In the genomic region with DNA sequence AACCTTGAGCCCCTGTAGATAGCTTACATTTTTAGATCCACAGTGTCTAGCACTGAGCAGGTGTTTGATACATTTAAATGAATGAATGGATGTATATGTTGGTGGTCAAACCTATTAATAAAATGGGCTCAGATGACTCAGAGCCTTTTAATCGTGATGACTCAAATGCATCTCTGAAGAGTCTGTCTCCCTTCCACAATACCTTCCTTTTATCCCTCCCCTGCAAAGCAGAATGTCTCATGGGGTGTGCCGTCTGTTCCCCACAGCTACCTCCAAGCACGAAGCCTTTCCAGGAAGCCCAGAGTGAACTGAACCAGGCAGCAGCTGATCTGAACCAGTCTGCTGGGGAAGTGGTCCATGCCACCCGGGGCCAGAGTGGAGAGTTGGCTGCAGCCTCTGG, we compare ENCODE assay signal across 16 cellular contexts.
DNase-seq lines count a peak whose midpoint lies in the region; ATAC-seq and TF ChIP-seq lines count a peak whose summit lies in the region.
"Had no signal": no experiment of that assay in that cellular context is flagged by ENCODE, and none has a peak within 500 bp of the region (broad histone marks: within the 10 kb centered on the region; RNA-seq: fewer than 3 reads in every experiment).

No MANE protein-coding gene starts in this region.

- 23 to 31% methylated on average over 4 of the region's 4 CpGs for WGBS in GM23248 (ENCODE audit: low coverage in 1 of 2, low lambda C conversion rate in 2 of 2, missing lambda C conversion rate in 2 of 2), 2 experiments
- 67% methylated on average over 4 of the region's 4 CpGs for WGBS in smooth muscle cell (ENCODE audit: low lambda C conversion rate)

- H4K20me1 ChIP-seq in GM23248 (ENCODE audit: insufficient read depth): no peaks in the 10 kb centered on the region
- H4K20me1 ChIP-seq in fibroblast of lung (ENCODE audit: control insufficient read depth, extremely low read depth, insufficient read depth, low read length): no peaks in the 10 kb centered on the region
- no peaks in the 10 kb centered on the region for H4K20me1 ChIP-seq in smooth muscle cell (ENCODE audit: low read depth)

- no peaks in the 10 kb centered on the region for H3K27me3 ChIP-seq in GM23248 (replicated peaks; ENCODE audit: insufficient read depth)
- no peaks in the 10 kb centered on the region for H3K27me3 ChIP-seq in SJSA1 (replicated peaks)
- H3K27me3 ChIP-seq in fibroblast of lung (ENCODE audit: control insufficient read depth, insufficient read depth, low read length): no peaks in the 10 kb centered on the region
- H3K27me3 ChIP-seq in smooth muscle cell (ENCODE audit: low read depth): no peaks in the 10 kb centered on the region
- H3K27me3 ChIP-seq: sigmoid colon had no signal

- TF ChIP-seq CTCF in fibroblast of lung (conservative IDR thresholded peaks at IDR 0.05 in 1 of 2, IDR thresholded peaks at IDR 0.05 in 1 of 2; ENCODE audit: low read depth in 1 of 2, low read length in 2 of 2) (no peak), smooth muscle cell (IDR thresholded peaks at IDR 0.05; ENCODE audit: borderline replicate concordance, insufficient read depth, poor library complexity, severe bottlenecking) (no peak)

- H3K4me3 ChIP-seq in GM23248 (no peak overlapping the region), SJSA1 (no peak overlapping the region), fibroblast of lung (replicated peaks in 1 of 4; ENCODE audit: control extremely low read depth in 1 of 4, insufficient read depth in 1 of 4, low read depth in 3 of 4, low read length in 4 of 4) (no peak overlapping the region), smooth muscle cell (no peak overlapping the region)
- H3K4me3 ChIP-seq: sigmoid colon had no signal

- H3K27ac ChIP-seq in GM23248: peak overlapping the region; percentile 79
- H3K27ac ChIP-seq in SJSA1: peak overlapping the region; percentile 78
- H3K27ac ChIP-seq in fibroblast of lung (ENCODE audit: insufficient read depth, low read length): no peak overlapping the region
- peak overlapping the region; percentile 73 for H3K27ac ChIP-seq in smooth muscle cell (ENCODE audit: low read depth)
- H3K27ac ChIP-seq: sigmoid colon had no signal

- H3K9me3 ChIP-seq in GM23248 (ENCODE audit: low read depth): no peaks in the 10 kb centered on the region
- no peaks in the 10 kb centered on the region for H3K9me3 ChIP-seq in SJSA1 (replicated peaks)
- no peaks in the 10 kb centered on the region for H3K9me3 ChIP-seq in fibroblast of lung (ENCODE audit: control insufficient read depth, insufficient read depth, low read depth, low read length)
- no peaks in the 10 kb centered on the region for H3K9me3 ChIP-seq in smooth muscle cell (replicated peaks; ENCODE audit: low read depth)
- H3K9me3 ChIP-seq: sigmoid colon had no signal

- H3K79me2 ChIP-seq in GM23248 (ENCODE audit: insufficient read depth): no peaks in the 10 kb centered on the region
- no peaks in the 10 kb centered on the region for H3K79me2 ChIP-seq in fibroblast of lung (ENCODE audit: control insufficient read depth, insufficient read depth, low read length)
- no peaks in the 10 kb centered on the region for H3K79me2 ChIP-seq in smooth muscle cell (ENCODE audit: low read depth)

- no peak for ATAC-seq in HG02610 (IDR thresholded peaks at IDR 0.05; ENCODE audit: unreplicated experiment)
- ATAC-seq: activated CD4-positive, CD25-positive, alpha-beta regulatory T cell treated with anti-CD3 and anti-CD28 coated beads, Interleukin-2, amount 50 U/mL, for 24 hours; left ventricle myocardium superior; stimulated activated naive CD8-positive, alpha-beta T cell treated with anti-CD3 and anti-CD28 coated beads, Interleukin-15, amount 100 ng/mL, for 72 hours had no signal

- in situ Hi-C loops in GM23248 (cut with MboI): no loop called here

- peak; percentile 93 for DNase-seq in GM23248
- no peak for DNase-seq in SJSA1 (ENCODE audit: low read depth in 1 of 2, low spot score in 2 of 2)
- DNase-seq in fibroblast of lung (ENCODE audit: low read depth in 2 of 2): peak; percentile 13 to 92
- no peak for DNase-seq in smooth muscle cell (lab: John Stamatoyannopoulos, UW; ENCODE audit: unreplicated experiment)
- DNase-seq in GF-D8 (lab: John Stamatoyannopoulos, UW): no peak
- no peak for DNase-seq in NCI-H2171 treated with DMSO at 0.1 percent for 48 hours (lab: John Stamatoyannopoulos, UW)
- no peak for DNase-seq in DMS153 treated with DMSO at 0.1 percent for 48 hours (lab: John Stamatoyannopoulos, UW; ENCODE audit: unreplicated experiment)
- DNase-seq: CD4-positive, CD25-positive, alpha-beta regulatory T cell; KBM-7; left ventricle myocardium superior; NCI-H1694; NCI-H774; sigmoid colon; stimulated activated naive CD8-positive, alpha-beta T cell treated with anti-CD3 and anti-CD28 coated beads, Interleukin-15, amount 100 ng/mL, for 72 hours had no signal

- H3F3A ChIP-seq in GM23248 (ENCODE audit: insufficient read depth) (peaks cover 54% of the 10 kb centered on the region), smooth muscle cell (ENCODE audit: low read depth) (no peaks in the 10 kb centered on the region)

- H3K9me2 ChIP-seq in GM23248 (ENCODE audit: insufficient read depth): no peaks in the 10 kb centered on the region

- H3K4me1 ChIP-seq in GM23248 (ENCODE audit: insufficient read depth) (peaks cover 63% of the 10 kb centered on the region), SJSA1 (replicated peaks) (peaks cover 33% of the 10 kb centered on the region), fibroblast of lung (ENCODE audit: control insufficient read depth, extremely low read depth, insufficient read depth, low read length) (peaks cover 9% of the 10 kb centered on the region), smooth muscle cell (ENCODE audit: low read depth) (peaks cover 10% of the 10 kb centered on the region)

- H3K4me2 ChIP-seq in GM23248 (ENCODE audit: unreplicated experiment): peak overlapping the region; percentile 47
- no peak overlapping the region for H3K4me2 ChIP-seq in fibroblast of lung (ENCODE audit: extremely low read depth, insufficient read depth, low read length)
- H3K4me2 ChIP-seq in smooth muscle cell: no peak overlapping the region

- H3K9ac ChIP-seq in GM23248 (peak overlapping the region; percentile 40), fibroblast of lung (ENCODE audit: insufficient read depth, low read length) (no peak overlapping the region), smooth muscle cell (ENCODE audit: low read depth) (no peak overlapping the region)

- no peaks in the 10 kb centered on the region for H3K36me3 ChIP-seq in GM23248 (ENCODE audit: low read depth)
- peaks cover 10% of the 10 kb centered on the region for H3K36me3 ChIP-seq in SJSA1
- H3K36me3 ChIP-seq in fibroblast of lung (ENCODE audit: control insufficient read depth, insufficient read depth, low read length): no peaks in the 10 kb centered on the region
- no peaks in the 10 kb centered on the region for H3K36me3 ChIP-seq in smooth muscle cell (ENCODE audit: low read depth)

- H2AFZ ChIP-seq in GM23248: no peak overlapping the region
- H2AFZ ChIP-seq in fibroblast of lung (ENCODE audit: low read length): no peak overlapping the region
- H2AFZ ChIP-seq in smooth muscle cell (ENCODE audit: low read depth): no peak overlapping the region

Comparison
In these comparisons a context has a peak if more than half of its experiments do, and no peak if none do; other contexts are left out.
1. DNase-seq: peak in GM23248 (single experiment) and fibroblast of lung (2 of 2); none in SJSA1 (0 of 2), smooth muscle cell (single experiment), GF-D8 (single experiment), NCI-H2171 treated with DMSO at 0.1 percent for 48 hours (single experiment) and DMS153 treated with DMSO at 0.1 percent for 48 hours (single experiment).